In the genomic region with DNA sequence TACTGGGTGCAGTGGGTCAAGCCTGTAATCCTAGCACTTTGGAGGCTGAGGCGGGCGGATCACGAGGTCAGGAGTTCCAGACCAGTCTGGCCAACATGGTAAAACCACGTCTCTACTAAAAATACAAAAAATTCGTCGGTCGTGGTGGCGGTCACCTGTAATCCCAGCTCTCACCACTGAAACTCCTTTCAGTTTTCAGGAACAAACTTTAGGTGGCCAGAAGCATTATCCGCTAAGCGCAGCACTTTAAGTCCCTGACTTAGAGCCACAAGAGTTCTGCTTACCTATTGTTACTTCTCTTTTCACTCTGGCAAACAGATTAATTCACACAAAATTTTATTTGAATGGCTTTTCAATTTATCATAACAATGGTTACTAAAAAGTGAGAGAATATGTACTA, we compare ENCODE assay signal across 1 cellular context.
A peak's percentile ranks its signal among the peaks of the same experiment; 100 is the strongest.
TF ChIP-seq lines count a peak whose summit lies in the region.

No MANE protein-coding gene starts in this region.

TF ChIP-seq in K562, 482 proteins besides CTCF, POLR2A, EP300 and RAD21:
- TF ChIP-seq CBX3 (IDR thresholded peaks at IDR 0.05; ENCODE audit: borderline replicate concordance in 1 of 2, low read length in 2 of 2): peak in 1 of 2 experiments; percentile 61; a peak in 1 of 3 replicates
- TF ChIP-seq ZBTB33 (CRISPR knock-in tag; IDR thresholded peaks at IDR 0.05): peak; percentile 100
